Comparison of ENCODE assay signal across 29 cellular contexts in genomic region chr10:118990326-118990725, GRCh38. TPM values are rescaled to one million over a fixed set of nuclear protein-coding genes. Genes with fewer than 3 reads are reported as not detected.
"Had no signal": no experiment of that assay in that cellular context is flagged by ENCODE, and none has a peak within 500 bp of the region (broad histone marks: within the 10 kb centered on the region; RNA-seq: fewer than 3 reads in every experiment).

No MANE protein-coding gene starts in this region.

- H3K36me3 ChIP-seq: esophagus muscularis mucosa, heart left ventricle, neutrophil, ovary, prostate gland, sigmoid colon, vagina had no signal

- H3K4me1 ChIP-seq: esophagus muscularis mucosa, foreskin keratinocyte, heart left ventricle, prostate gland, sigmoid colon, vagina had no signal

- H3K27ac ChIP-seq: esophagus muscularis mucosa, foreskin keratinocyte, heart left ventricle, neutrophil, ovary, prostate gland, sigmoid colon, vagina had no signal

- H3K27me3 ChIP-seq: esophagus muscularis mucosa, heart left ventricle, ovary, sigmoid colon, vagina had no signal

- ATAC-seq: activated naive CD4-positive, alpha-beta T cell treated with anti-CD3 and anti-CD28 coated beads, Interleukin-2, amount 50 U/mL, for 72 hours; activated T-cell treated with anti-CD3 and anti-CD28 coated beads, Interleukin-2, amount 50 U/mL, for 72 hours; foreskin keratinocyte; heart left ventricle; left colon; stimulated activated effector memory CD8-positive, alpha-beta T cell treated with anti-CD3 and anti-CD28 coated beads, Interleukin-12 subunit alpha, Interleukin-12 subunit beta, amount 100 ng/mL, for 72 hours had no signal

- DNase-seq: activated CD4-positive, alpha-beta T cell treated with anti-CD3 and anti-CD28 coated beads for 4 hours; activated CD4-positive, alpha-beta T cell treated with anti-CD3 and anti-CD28 coated beads, Interleukin-2, amount 50 U/mL, for 4 hours; activated CD4-positive, CD25-positive, alpha-beta regulatory T cell; activated naive CD4-positive, alpha-beta T cell; activated T-cell treated with anti-CD3 and anti-CD28 coated beads for 4 hours; activated T-cell treated with anti-CD3 and anti-CD28 coated beads, Interleukin-2, amount 50 U/mL, for 72 hours; anterior cingulate cortex; dermis blood vessel endothelial cell; effector CD4-positive, alpha-beta T cell; foreskin keratinocyte; heart left ventricle; hypothalamus; immature natural killer cell; kidney; left colon; mammary epithelial cell; naive B cell; nephron progenitor cell; ovary; retina; sigmoid colon; small intestine; stimulated activated CD4-positive, alpha-beta T cell treated with anti-CD3 and anti-CD28 coated beads, Interleukin-4, amount 100 ng/mL, for 24 hours had no signal

- H3K4me3 ChIP-seq: esophagus muscularis mucosa, heart left ventricle, ovary, prostate gland, sigmoid colon, vagina had no signal

- H3K9me3 ChIP-seq: neutrophil, ovary, prostate gland had no signal

RNA-seq across cellular contexts. Expression of gene NANOS1, which starts 39.2 kb away (rescaled TPM):
- total RNA-seq: vagina had no signal
